Comparison of ENCODE assay signal across 26 cellular contexts in genomic region chr3:66525771-66526170, GRCh38.
"Had no signal": no experiment of that assay in that cellular context is flagged by ENCODE, and none has a peak within 500 bp of the region (broad histone marks: within the 10 kb centered on the region; RNA-seq: fewer than 3 reads in every experiment).

No MANE protein-coding gene starts in this region.

- H2AFZ ChIP-seq: hepatocyte had no signal

- H3K4me3 ChIP-seq: coronary artery, dorsolateral prefrontal cortex, esophagus squamous epithelium, gastrocnemius medialis, heart left ventricle, hepatocyte, left lung, lower lobe of right lung, mucosa of descending colon had no signal

- H3K9me3 ChIP-seq: esophagus squamous epithelium, gastrocnemius medialis, left lung, lower lobe of right lung, mucosa of descending colon had no signal

- FAIRE-seq: colon, endothelial cell of umbilical vein, keratinocyte had no signal

- H3K27ac Mint-ChIP-seq: immature natural killer cell; mesothelial cell of epicardium; naive B cell; naive thymus-derived CD8-positive, alpha-beta T cell had no signal

- H3K4me3 Mint-ChIP-seq: mesothelial cell of epicardium had no signal

- H3K27me3 ChIP-seq: esophagus squamous epithelium, gastrocnemius medialis, heart left ventricle, left lung had no signal

- H3K36me3 Mint-ChIP-seq: immature natural killer cell; mesothelial cell of epicardium; naive B cell; naive thymus-derived CD8-positive, alpha-beta T cell had no signal

- ATAC-seq: gastrocnemius medialis, left cardiac atrium, left lung, lower lobe of right lung, mucosa of descending colon had no signal

- H3K79me2 ChIP-seq: hepatocyte had no signal

- DNase-seq: dermis blood vessel endothelial cell; dorsolateral prefrontal cortex; effector CD4-positive, alpha-beta T cell; effector memory CD4-positive, alpha-beta T cell; esophagus squamous epithelium; foreskin fibroblast; foreskin melanocyte; gastrocnemius medialis; glutamatergic neuron; heart left ventricle; hypothalamus; immature natural killer cell; left cardiac atrium; left lung; left ventricle myocardium superior; lower lobe of right lung; mesenchymal stem cell; mucosa of descending colon; naive B cell; naive thymus-derived CD8-positive, alpha-beta T cell had no signal

- H3K4me1 ChIP-seq: esophagus squamous epithelium, gastrocnemius medialis, heart left ventricle, left lung, lower lobe of right lung had no signal

- H3K27ac ChIP-seq: coronary artery, dorsolateral prefrontal cortex, esophagus squamous epithelium, gastrocnemius medialis, heart left ventricle, hepatocyte, left lung, lower lobe of right lung had no signal

- H3K4me2 ChIP-seq: hepatocyte had no signal

- H3K36me3 ChIP-seq: esophagus squamous epithelium, gastrocnemius medialis, heart left ventricle, left lung, lower lobe of right lung had no signal

- H3K9me3 Mint-ChIP-seq: naive thymus-derived CD8-positive, alpha-beta T cell had no signal
